In the genomic region with DNA sequence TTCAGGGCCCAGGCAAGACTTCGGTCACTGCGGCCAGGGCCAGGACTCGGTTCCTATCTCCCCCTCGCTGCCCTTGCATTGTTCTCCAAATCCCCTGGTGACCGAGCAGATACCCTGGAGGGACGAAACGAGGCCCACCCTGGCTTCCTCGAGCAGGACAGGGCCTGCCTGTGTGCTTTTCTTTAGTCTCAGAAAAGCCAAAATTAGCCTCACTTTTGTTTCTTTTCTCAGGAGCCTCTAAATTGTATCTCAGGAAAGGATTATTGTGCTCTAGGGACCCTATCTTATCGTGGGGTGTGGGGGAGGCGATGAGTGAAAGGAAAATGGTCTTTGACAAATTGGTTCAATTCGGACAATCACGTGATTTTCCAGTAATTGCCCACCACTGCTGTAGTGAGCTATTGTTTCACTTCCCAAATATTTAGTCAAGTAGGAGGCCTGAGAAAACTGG, we compare ENCODE assay signal across 17 cellular contexts.
DNase-seq lines count a peak whose midpoint lies in the region; ATAC-seq, FAIRE-seq and TF ChIP-seq lines count a peak whose summit lies in the region.
"Had no signal": no experiment of that assay in that cellular context is flagged by ENCODE, and none has a peak within 500 bp of the region (broad histone marks: within the 10 kb centered on the region; RNA-seq: fewer than 3 reads in every experiment).

No MANE protein-coding gene starts in this region.

- H3K27ac Mint-ChIP-seq in nephron: peak overlapping the region; percentile 58 to 97 (median 76)
- H3K27ac Mint-ChIP-seq: activated B cell treated with CpG ODN at 0.5 μM for 24 hours; activated naive CD8-positive, alpha-beta T cell treated with anti-CD3 and anti-CD28 coated beads, Interleukin-2, amount 10 ng/mL, durations not matched to agents 7 days and 5 days had no signal

- H3K27me3 ChIP-seq in cardiac muscle cell: no peaks in the 10 kb centered on the region
- no peaks in the 10 kb centered on the region for H3K27me3 ChIP-seq in ectodermal cell (ENCODE audit: control insufficient read depth, insufficient read depth, low read length, poor library complexity, severe bottlenecking)

- no peaks in the 10 kb centered on the region for H3K36me3 Mint-ChIP-seq in nephron (ENCODE audit: low read depth)
- H3K36me3 Mint-ChIP-seq: activated naive CD8-positive, alpha-beta T cell treated with anti-CD3 and anti-CD28 coated beads, Interleukin-2, amount 10 ng/mL, durations not matched to agents 7 days and 5 days had no signal

- intact Hi-C loops in cardiac septum (cut with DNase I): loop anchor here (5.0 kb wide), 3 partner anchors 44 to 154 kb away; a partner anchor contains a TSS

- peaks cover 24% of the 10 kb centered on the region for H3K4me1 ChIP-seq in cardiac muscle cell (ENCODE audit: low read depth)
- peaks cover 24% of the 10 kb centered on the region for H3K4me1 ChIP-seq in ectodermal cell (ENCODE audit: control insufficient read depth, insufficient read depth, low read length)

- H3K4me1 Mint-ChIP-seq in nephron: peaks cover 31% of the 10 kb centered on the region
- H3K4me1 Mint-ChIP-seq: activated naive CD8-positive, alpha-beta T cell treated with anti-CD3 and anti-CD28 coated beads, Interleukin-2, amount 10 ng/mL, durations not matched to agents 7 days and 5 days had no signal

- H3K27ac ChIP-seq in cardiac muscle cell (peak overlapping the region; percentile 94), ectodermal cell (ENCODE audit: insufficient read depth, low read depth, low read length, poor library complexity, severe bottlenecking) (peak overlapping the region; percentile 72)

- H3K4me3 Mint-ChIP-seq in nephron: no peak overlapping the region
- H3K4me3 Mint-ChIP-seq: activated B cell treated with CpG ODN at 0.5 μM for 24 hours; activated naive CD8-positive, alpha-beta T cell treated with anti-CD3 and anti-CD28 coated beads, Interleukin-2, amount 10 ng/mL, durations not matched to agents 7 days and 5 days had no signal

- H3K36me3 ChIP-seq in cardiac muscle cell (no peaks in the 10 kb centered on the region), ectodermal cell (ENCODE audit: control insufficient read depth, insufficient read depth, low read length) (no peaks in the 10 kb centered on the region)

- H3K4me3 ChIP-seq in cardiac muscle cell (no peak overlapping the region), ectodermal cell (ENCODE audit: insufficient read depth, low read depth, low read length) (no peak overlapping the region)

- no peak for ATAC-seq in HG03196 (IDR thresholded peaks at IDR 0.05; ENCODE audit: unreplicated experiment)

- no peaks in the 10 kb centered on the region for H3K9me3 ChIP-seq in cardiac muscle cell (ENCODE audit: low read depth)
- no peaks in the 10 kb centered on the region for H3K9me3 ChIP-seq in ectodermal cell (ENCODE audit: control insufficient read depth, low read length)

- peaks cover 29% of the 10 kb centered on the region for H3K27me3 Mint-ChIP-seq in nephron (ENCODE audit: low read depth)

- WGBS in ectodermal cell, 2 experiments: 70 to 74% methylated on average over 12 of the region's 12 CpGs

- TF ChIP-seq CTCF in cardiac muscle cell (IDR thresholded peaks at IDR 0.05; ENCODE audit: low read depth, low read length) (no peak), nephron (IDR thresholded peaks at IDR 0.05; ENCODE audit: unreplicated experiment in 3 of 3) (no peak)

- no peak for FAIRE-seq in HTR-8/SVneo (lab: Jason Lieb, UNC)
- FAIRE-seq: colon had no signal

- no peaks in the 10 kb centered on the region for H3K9me3 Mint-ChIP-seq in nephron
- H3K9me3 Mint-ChIP-seq: activated B cell treated with CpG ODN at 0.5 μM for 24 hours; activated naive CD8-positive, alpha-beta T cell treated with anti-CD3 and anti-CD28 coated beads, Interleukin-2, amount 10 ng/mL, durations not matched to agents 7 days and 5 days had no signal

- peak in 1 of 2 donors; percentile 85 for DNase-seq in cardiac muscle cell (ENCODE audit: low read depth in 1 of 2, low spot score in 1 of 2)
- no peak for DNase-seq in cardiac septum (ENCODE audit: low spot score)
- DNase-seq in DMS53 treated with DMSO at 0.1 percent for 48 hours (lab: John Stamatoyannopoulos, UW; ENCODE audit: unreplicated experiment): no peak
- DNase-seq in NCI-H345 (lab: John Stamatoyannopoulos, UW): no peak
- DNase-seq in HTR-8/SVneo (ENCODE audit: insufficient read length, low spot score): no peak
- DNase-seq: activated B cell treated with CpG ODN at 0.5 μM for 24 hours; activated CD8-positive, alpha-beta memory T cell treated with anti-CD3 and anti-CD28 coated beads, Interleukin-2, amount 50 U/mL, for 48 hours; activated naive CD8-positive, alpha-beta T cell treated with anti-CD3 and anti-CD28 coated beads, Interleukin-2, amount 10 ng/mL, durations not matched to agents 7 days and 5 days; DMS153; islet precursor cell; Kasumi-1; NCI-H2029; NK-92 treated with Interleukin-12 subunit alpha and Interleukin-12 subunit beta, amount 100 ng/mL, for 24 hours had no signal
